ENCODE assay signal across 20 cellular contexts in the genomic region with DNA sequence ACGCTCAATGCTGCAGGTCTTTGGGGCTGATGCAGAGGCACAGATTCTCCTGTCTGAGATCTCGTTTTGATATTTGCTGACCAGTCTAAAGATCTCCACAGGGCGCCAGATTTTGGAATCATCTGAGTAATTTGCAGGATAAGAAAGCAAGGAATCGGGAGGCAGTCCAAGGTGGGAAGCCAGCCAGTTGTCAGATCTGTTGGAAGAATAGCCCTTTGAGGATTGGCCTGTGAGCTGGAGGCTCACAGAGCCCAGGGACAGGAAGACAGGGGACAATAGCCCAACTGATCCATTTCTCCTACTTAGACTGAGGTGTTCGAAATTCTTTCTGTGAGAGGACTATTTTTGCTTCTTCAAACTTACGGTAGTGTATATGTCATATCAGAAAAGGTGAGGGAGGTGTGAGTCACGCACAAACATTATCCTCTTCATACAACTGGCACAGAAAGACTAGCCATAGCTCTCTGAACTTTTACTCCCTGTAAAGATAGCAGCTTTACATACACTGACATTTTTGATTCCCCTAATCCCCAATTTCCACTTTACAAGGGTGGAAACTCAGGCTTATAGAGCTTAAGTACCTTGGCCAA. TPM values are rescaled to one million over a fixed set of nuclear protein-coding genes. Genes with fewer than 3 reads are reported as not detected.
DNase-seq lines count a peak whose midpoint lies in the region; ATAC-seq and TF ChIP-seq lines count a peak whose summit lies in the region.
"Had no signal": no experiment of that assay in that cellular context is flagged by ENCODE, and none has a peak within 500 bp of the region (broad histone marks: within the 10 kb centered on the region; RNA-seq: fewer than 3 reads in every experiment).

No MANE protein-coding gene starts in this region.

- H3K27ac Mint-ChIP-seq in T-helper 1 cell treated with Interleukin-12 subunit alpha and Interleukin-12 subunit beta and Interleukin-4 antibody, amounts not matched to agents 30 μg/mL and 1 μg/mL, for 36 hours: peak overlapping the region; percentile 46
- H3K27ac Mint-ChIP-seq in CD4-positive, alpha-beta T cell: peak overlapping the region; percentile 24
- peak overlapping the region in 8 of 9 donors; percentile 6 to 92 (median 74) for H3K27ac Mint-ChIP-seq in naive thymus-derived CD4-positive, alpha-beta T cell

- no peaks in the 10 kb centered on the region for H3K27me3 ChIP-seq in CD4-positive, alpha-beta T cell (ENCODE audit: control insufficient read depth, insufficient read depth, low read length)
- no peaks in the 10 kb centered on the region for H3K27me3 ChIP-seq in naive thymus-derived CD4-positive, alpha-beta T cell (ENCODE audit: control insufficient read depth in 2 of 2, insufficient read depth in 2 of 2, low read length in 2 of 2)

- peaks cover 0 to 8% of the 10 kb centered on the region in 2 donors for H3K4me1 ChIP-seq in naive thymus-derived CD4-positive, alpha-beta T cell (ENCODE audit: control insufficient read depth in 2 of 2, insufficient read depth in 2 of 2, low read length in 2 of 2)
- H3K4me1 ChIP-seq: adrenal gland, prostate gland had no signal

- DNase-seq in T-helper 1 cell: no peak
- no peak for DNase-seq in CD4-positive, alpha-beta T cell
- DNase-seq in caudate nucleus (lab: John Stamatoyannopoulos, UW): peak in 48 of 61 donors; percentile 1 to 58 (median 20)
- no peak for DNase-seq in naive thymus-derived CD4-positive, alpha-beta T cell
- no peak for DNase-seq in NCI-H1105 treated with DMSO at 0.1 percent for 48 hours (lab: John Stamatoyannopoulos, UW)
- DNase-seq: 8988T; activated CD4-positive, CD25-positive, alpha-beta regulatory T cell treated with anti-CD3 and anti-CD28 coated beads, Interleukin-2, amount 50 U/mL, for 72 hours; CD4-positive, alpha-beta memory T cell; foreskin fibroblast; left ventricle myocardium superior; NCI-H2029 treated with DMSO at 0.1 percent for 48 hours; NCI-H524 treated with DMSO at 0.1 percent for 48 hours; T1000 had no signal

- intact Hi-C loops in CD4-positive, alpha-beta T cell (cut with DNase I, micrococcal nuclease): no loop called here
- intact Hi-C loops in naive thymus-derived CD4-positive, alpha-beta T cell (cut with micrococcal nuclease): no loop called here

- POLR2A ChIA-PET in CD4-positive, alpha-beta T cell (lab: Charles Lee): no interaction called here
- POLR2A ChIA-PET in naive thymus-derived CD4-positive, alpha-beta T cell (lab: Charles Lee): no interaction called here

- CTCF ChIA-PET in CD4-positive, alpha-beta T cell (lab: Charles Lee): interaction anchor here (0.6 kb wide), 1 partner anchor 33 kb away, joined by 3 read pairs; no protein-coding TSS in a partner anchor
- CTCF ChIA-PET in naive thymus-derived CD4-positive, alpha-beta T cell (lab: Charles Lee): no interaction called here

- H3K27me3 Mint-ChIP-seq in T-helper 1 cell treated with Interleukin-12 subunit alpha and Interleukin-12 subunit beta and Interleukin-4 antibody, amounts not matched to agents 30 μg/mL and 1 μg/mL, for 36 hours (ENCODE audit: low read depth): no peaks in the 10 kb centered on the region
- H3K27me3 Mint-ChIP-seq in CD4-positive, alpha-beta T cell: no peaks in the 10 kb centered on the region
- H3K27me3 Mint-ChIP-seq in naive thymus-derived CD4-positive, alpha-beta T cell: no peaks in the 10 kb centered on the region
- H3K27me3 Mint-ChIP-seq: CD4-positive, alpha-beta memory T cell had no signal

- no peaks in the 10 kb centered on the region for H3K9me3 ChIP-seq in CD4-positive, alpha-beta T cell (ENCODE audit: control insufficient read depth, low read length)
- no peaks in the 10 kb centered on the region for H3K9me3 ChIP-seq in naive thymus-derived CD4-positive, alpha-beta T cell (ENCODE audit: control insufficient read depth in 2 of 3, low read length in 3 of 3)
- H3K9me3 ChIP-seq: adrenal gland, prostate gland had no signal

- H3K4me3 ChIP-seq in naive thymus-derived CD4-positive, alpha-beta T cell (ENCODE audit: low read length): no peak overlapping the region
- H3K4me3 ChIP-seq: adrenal gland, prostate gland had no signal

- H3K36me3 ChIP-seq in naive thymus-derived CD4-positive, alpha-beta T cell (ENCODE audit: control insufficient read depth in 2 of 3, insufficient read depth in 3 of 3, low read length in 3 of 3): no peaks in the 10 kb centered on the region
- H3K36me3 ChIP-seq: adrenal gland, prostate gland had no signal

- no peaks in the 10 kb centered on the region for H3K9me3 Mint-ChIP-seq in T-helper 1 cell treated with Interleukin-12 subunit alpha and Interleukin-12 subunit beta and Interleukin-4 antibody, amounts not matched to agents 30 μg/mL and 1 μg/mL, for 36 hours
- no peaks in the 10 kb centered on the region for H3K9me3 Mint-ChIP-seq in CD4-positive, alpha-beta T cell
- H3K9me3 Mint-ChIP-seq in naive thymus-derived CD4-positive, alpha-beta T cell: no peaks in the 10 kb centered on the region
- H3K9me3 Mint-ChIP-seq: CD4-positive, alpha-beta memory T cell had no signal

- no peak for TF ChIP-seq CTCF in CD4-positive, alpha-beta T cell (IDR thresholded peaks at IDR 0.05)

- H3K27ac ChIP-seq in CD4-positive, alpha-beta T cell (ENCODE audit: low read depth, low read length): no peak overlapping the region
- peak overlapping the region; percentile 63 for H3K27ac ChIP-seq in caudate nucleus (ENCODE audit: low read depth, low read length)
- no peak overlapping the region for H3K27ac ChIP-seq in naive thymus-derived CD4-positive, alpha-beta T cell (ENCODE audit: low read depth, low read length)
- H3K27ac ChIP-seq: adrenal gland, prostate gland had no signal

- H3K4me1 Mint-ChIP-seq in T-helper 1 cell treated with Interleukin-12 subunit alpha and Interleukin-12 subunit beta and Interleukin-4 antibody, amounts not matched to agents 30 μg/mL and 1 μg/mL, for 36 hours (ENCODE audit: low read depth): peaks cover 31% of the 10 kb centered on the region
- H3K4me1 Mint-ChIP-seq in CD4-positive, alpha-beta T cell (ENCODE audit: low read depth): peaks cover 31% of the 10 kb centered on the region
- H3K4me1 Mint-ChIP-seq in naive thymus-derived CD4-positive, alpha-beta T cell: peaks cover 12 to 37% (median 31%) of the 10 kb centered on the region in 7 donors

- no peaks in the 10 kb centered on the region for H3K36me3 Mint-ChIP-seq in T-helper 1 cell treated with Interleukin-12 subunit alpha and Interleukin-12 subunit beta and Interleukin-4 antibody, amounts not matched to agents 30 μg/mL and 1 μg/mL, for 36 hours (ENCODE audit: low read depth)
- H3K36me3 Mint-ChIP-seq in CD4-positive, alpha-beta T cell (ENCODE audit: low read depth): no peaks in the 10 kb centered on the region
- H3K36me3 Mint-ChIP-seq in naive thymus-derived CD4-positive, alpha-beta T cell: no peaks in the 10 kb centered on the region
- H3K36me3 Mint-ChIP-seq: CD4-positive, alpha-beta memory T cell had no signal

- H3K4me3 Mint-ChIP-seq in T-helper 1 cell treated with Interleukin-12 subunit alpha and Interleukin-12 subunit beta and Interleukin-4 antibody, amounts not matched to agents 30 μg/mL and 1 μg/mL, for 36 hours: no peak overlapping the region
- peak overlapping the region; percentile 65 for H3K4me3 Mint-ChIP-seq in CD4-positive, alpha-beta T cell
- H3K4me3 Mint-ChIP-seq in naive thymus-derived CD4-positive, alpha-beta T cell: peak overlapping the region in 9 of 10 donors; percentile 0 to 66 (median 47)

- ATAC-seq in CD4-positive, alpha-beta T cell (ENCODE audit: poor library complexity): no peak
- no peak for ATAC-seq in naive thymus-derived CD4-positive, alpha-beta T cell
- ATAC-seq in HG03565 (IDR thresholded peaks at IDR 0.05; ENCODE audit: unreplicated experiment) (no peak), HG02610 (IDR thresholded peaks at IDR 0.05; ENCODE audit: unreplicated experiment) (no peak)
- ATAC-seq: left ventricle myocardium superior had no signal

RNA-seq across cellular contexts. Expression of a gene that starts 8.8 kb away (rescaled TPM):
- total RNA-seq in CD4-positive, alpha-beta T cell: not detected
- total RNA-seq in naive thymus-derived CD4-positive, alpha-beta T cell: not detected
- polyA plus RNA-seq in naive thymus-derived CD4-positive, alpha-beta T cell: under 1 TPM in 1 of 2 donors, not detected in 1; 0.07 TPM
- total RNA-seq: CD4-positive, alpha-beta memory T cell; myocyte; SK-MEL-5 had no signal
- polyA plus RNA-seq: CD4-positive, alpha-beta memory T cell had no signal

Comparison
In these comparisons a context has a peak if more than half of its experiments do, and no peak if none do; other contexts are left out.
1. DNase-seq: peak in caudate nucleus (48 of 61); none in T-helper 1 cell (0 of 5), CD4-positive, alpha-beta T cell (0 of 10), naive thymus-derived CD4-positive, alpha-beta T cell (0 of 9) and NCI-H1105 treated with DMSO at 0.1 percent for 48 hours (single experiment).
2. Peak in every context shown above with its lines, with median percentiles within 50 percentile points of each other: H3K27ac Mint-ChIP-seq.